Comparison of ENCODE assay signal across 2 cellular contexts in the genomic region with DNA sequence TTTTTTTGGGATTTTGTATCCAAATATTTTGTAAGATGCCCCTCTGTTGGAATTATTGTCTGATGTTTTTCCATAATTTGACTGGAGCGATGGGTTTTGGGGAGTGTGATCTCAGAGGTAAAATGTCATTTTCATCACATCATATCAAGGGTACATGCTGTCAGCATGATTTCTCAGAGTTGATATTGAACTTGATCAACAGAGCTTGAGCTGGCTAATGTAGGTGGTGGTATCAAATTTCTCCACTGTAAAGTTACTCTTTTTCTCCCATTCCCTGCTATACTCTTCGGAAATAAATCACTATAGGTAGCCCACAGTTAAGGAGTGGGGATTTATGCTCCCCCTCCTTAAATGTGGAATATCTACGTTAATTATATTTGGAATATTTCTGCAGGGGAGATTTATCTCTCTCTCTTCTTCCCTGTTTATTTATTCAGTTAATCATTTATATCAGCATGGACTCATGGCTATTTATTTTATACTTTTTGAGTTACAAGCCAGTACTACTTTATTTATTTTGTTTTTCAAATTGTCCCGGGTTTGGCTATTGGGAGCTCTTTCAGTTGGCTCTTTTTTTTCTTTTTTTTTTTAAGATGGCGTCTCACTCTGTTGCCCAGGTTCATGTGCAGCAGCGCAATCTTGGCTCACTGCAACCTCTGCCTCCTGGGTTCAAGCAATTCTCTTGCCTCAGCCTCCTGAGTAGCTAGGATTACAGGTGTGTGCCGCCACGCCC.
TF ChIP-seq lines count a peak whose summit lies in the region.

No MANE protein-coding gene starts in this region.

TF ChIP-seq in liver, 16 proteins besides CTCF, POLR2A, EP300 and RAD21:
- TF ChIP-seq EGR1 (IDR thresholded peaks at IDR 0.05; ENCODE audit: low read depth in 2 of 2) = no peak
- peak in 1 of 2 donors; percentile 29 for TF ChIP-seq HNF4A (conservative IDR thresholded peaks at IDR 0.05)
- peak; percentile 71 for TF ChIP-seq YY1 (IDR thresholded peaks at IDR 0.05)

TF ChIP-seq in HepG2, 621 proteins besides CTCF, POLR2A, EP300 and RAD21:
- TF ChIP-seq NFKB2 (CRISPR knock-in tag; IDR thresholded peaks at IDR 0.05; ENCODE audit: borderline replicate concordance) (no peak), ARID2 (CRISPR knock-in tag; IDR thresholded peaks at IDR 0.05; ENCODE audit: borderline replicate concordance) (no peak), U2AF1 (optimal IDR thresholded peaks at IDR 0.05; ENCODE audit: low read depth, low read length) (no peak), MXI1 (IDR thresholded peaks at IDR 0.05; ENCODE audit: borderline replicate concordance, low read depth, low read length) (no peak), NPAS2 (CRISPR knock-in tag; IDR thresholded peaks at IDR 0.05; ENCODE audit: borderline replicate concordance) (no peak), ZNF883 (CRISPR knock-in tag; IDR thresholded peaks at IDR 0.05; ENCODE audit: not compliant biosample characterization) (no peak), ZNF792 (CRISPR knock-in tag; IDR thresholded peaks at IDR 0.05) (no peak), NR2F1 (CRISPR knock-in tag; IDR thresholded peaks at IDR 0.05) (no peak), RFX5 (IDR thresholded peaks at IDR 0.05; ENCODE audit: low read depth, low read length) (no peak), KLF11 (CRISPR knock-in tag; IDR thresholded peaks at IDR 0.05) (no peak), SPEN (CRISPR knock-in tag; IDR thresholded peaks at IDR 0.05; ENCODE audit: low read depth) (no peak)
- TF ChIP-seq, protein P1, sequence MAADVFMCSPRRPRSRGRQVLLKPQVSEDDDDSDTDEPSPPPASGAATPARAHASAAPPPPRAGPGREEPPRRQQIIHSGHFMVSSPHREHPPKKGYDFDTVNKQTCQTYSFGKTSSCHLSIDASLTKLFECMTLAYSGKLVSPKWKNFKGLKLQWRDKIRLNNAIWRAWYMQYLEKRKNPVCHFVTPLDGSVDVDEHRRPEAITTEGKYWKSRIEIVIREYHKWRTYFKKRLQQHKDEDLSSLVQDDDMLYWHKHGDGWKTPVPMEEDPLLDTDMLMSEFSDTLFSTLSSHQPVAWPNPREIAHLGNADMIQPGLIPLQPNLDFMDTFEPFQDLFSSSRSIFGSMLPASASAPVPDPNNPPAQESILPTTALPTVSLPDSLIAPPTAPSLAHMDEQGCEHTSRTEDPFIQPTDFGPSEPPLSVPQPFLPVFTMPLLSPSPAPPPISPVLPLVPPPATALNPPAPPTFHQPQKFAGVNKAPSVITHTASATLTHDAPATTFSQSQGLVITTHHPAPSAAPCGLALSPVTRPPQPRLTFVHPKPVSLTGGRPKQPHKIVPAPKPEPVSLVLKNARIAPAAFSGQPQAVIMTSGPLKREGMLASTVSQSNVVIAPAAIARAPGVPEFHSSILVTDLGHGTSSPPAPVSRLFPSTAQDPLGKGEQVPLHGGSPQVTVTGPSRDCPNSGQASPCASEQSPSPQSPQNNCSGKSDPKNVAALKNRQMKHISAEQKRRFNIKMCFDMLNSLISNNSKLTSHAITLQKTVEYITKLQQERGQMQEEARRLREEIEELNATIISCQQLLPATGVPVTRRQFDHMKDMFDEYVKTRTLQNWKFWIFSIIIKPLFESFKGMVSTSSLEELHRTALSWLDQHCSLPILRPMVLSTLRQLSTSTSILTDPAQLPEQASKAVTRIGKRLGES (CRISPR knock-in tag; IDR thresholded peaks at IDR 0.05; ENCODE audit: borderline replicate concordance) = no peak
- TF ChIP-seq, protein P2, sequence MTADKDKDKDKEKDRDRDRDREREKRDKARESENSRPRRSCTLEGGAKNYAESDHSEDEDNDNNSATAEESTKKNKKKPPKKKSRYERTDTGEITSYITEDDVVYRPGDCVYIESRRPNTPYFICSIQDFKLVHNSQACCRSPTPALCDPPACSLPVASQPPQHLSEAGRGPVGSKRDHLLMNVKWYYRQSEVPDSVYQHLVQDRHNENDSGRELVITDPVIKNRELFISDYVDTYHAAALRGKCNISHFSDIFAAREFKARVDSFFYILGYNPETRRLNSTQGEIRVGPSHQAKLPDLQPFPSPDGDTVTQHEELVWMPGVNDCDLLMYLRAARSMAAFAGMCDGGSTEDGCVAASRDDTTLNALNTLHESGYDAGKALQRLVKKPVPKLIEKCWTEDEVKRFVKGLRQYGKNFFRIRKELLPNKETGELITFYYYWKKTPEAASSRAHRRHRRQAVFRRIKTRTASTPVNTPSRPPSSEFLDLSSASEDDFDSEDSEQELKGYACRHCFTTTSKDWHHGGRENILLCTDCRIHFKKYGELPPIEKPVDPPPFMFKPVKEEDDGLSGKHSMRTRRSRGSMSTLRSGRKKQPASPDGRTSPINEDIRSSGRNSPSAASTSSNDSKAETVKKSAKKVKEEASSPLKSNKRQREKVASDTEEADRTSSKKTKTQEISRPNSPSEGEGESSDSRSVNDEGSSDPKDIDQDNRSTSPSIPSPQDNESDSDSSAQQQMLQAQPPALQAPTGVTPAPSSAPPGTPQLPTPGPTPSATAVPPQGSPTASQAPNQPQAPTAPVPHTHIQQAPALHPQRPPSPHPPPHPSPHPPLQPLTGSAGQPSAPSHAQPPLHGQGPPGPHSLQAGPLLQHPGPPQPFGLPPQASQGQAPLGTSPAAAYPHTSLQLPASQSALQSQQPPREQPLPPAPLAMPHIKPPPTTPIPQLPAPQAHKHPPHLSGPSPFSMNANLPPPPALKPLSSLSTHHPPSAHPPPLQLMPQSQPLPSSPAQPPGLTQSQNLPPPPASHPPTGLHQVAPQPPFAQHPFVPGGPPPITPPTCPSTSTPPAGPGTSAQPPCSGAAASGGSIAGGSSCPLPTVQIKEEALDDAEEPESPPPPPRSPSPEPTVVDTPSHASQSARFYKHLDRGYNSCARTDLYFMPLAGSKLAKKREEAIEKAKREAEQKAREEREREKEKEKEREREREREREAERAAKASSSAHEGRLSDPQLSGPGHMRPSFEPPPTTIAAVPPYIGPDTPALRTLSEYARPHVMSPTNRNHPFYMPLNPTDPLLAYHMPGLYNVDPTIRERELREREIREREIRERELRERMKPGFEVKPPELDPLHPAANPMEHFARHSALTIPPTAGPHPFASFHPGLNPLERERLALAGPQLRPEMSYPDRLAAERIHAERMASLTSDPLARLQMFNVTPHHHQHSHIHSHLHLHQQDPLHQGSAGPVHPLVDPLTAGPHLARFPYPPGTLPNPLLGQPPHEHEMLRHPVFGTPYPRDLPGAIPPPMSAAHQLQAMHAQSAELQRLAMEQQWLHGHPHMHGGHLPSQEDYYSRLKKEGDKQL (CRISPR knock-in tag; IDR thresholded peaks at IDR 0.05; ENCODE audit: low read depth) = no peak
- TF ChIP-seq, protein P3, sequence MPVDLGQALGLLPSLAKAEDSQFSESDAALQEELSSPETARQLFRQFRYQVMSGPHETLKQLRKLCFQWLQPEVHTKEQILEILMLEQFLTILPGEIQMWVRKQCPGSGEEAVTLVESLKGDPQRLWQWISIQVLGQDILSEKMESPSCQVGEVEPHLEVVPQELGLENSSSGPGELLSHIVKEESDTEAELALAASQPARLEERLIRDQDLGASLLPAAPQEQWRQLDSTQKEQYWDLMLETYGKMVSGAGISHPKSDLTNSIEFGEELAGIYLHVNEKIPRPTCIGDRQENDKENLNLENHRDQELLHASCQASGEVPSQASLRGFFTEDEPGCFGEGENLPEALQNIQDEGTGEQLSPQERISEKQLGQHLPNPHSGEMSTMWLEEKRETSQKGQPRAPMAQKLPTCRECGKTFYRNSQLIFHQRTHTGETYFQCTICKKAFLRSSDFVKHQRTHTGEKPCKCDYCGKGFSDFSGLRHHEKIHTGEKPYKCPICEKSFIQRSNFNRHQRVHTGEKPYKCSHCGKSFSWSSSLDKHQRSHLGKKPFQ (CRISPR knock-in tag; IDR thresholded peaks at IDR 0.05; ENCODE audit: insufficient replicate concordance) = no peak
- TF ChIP-seq, protein P4, sequence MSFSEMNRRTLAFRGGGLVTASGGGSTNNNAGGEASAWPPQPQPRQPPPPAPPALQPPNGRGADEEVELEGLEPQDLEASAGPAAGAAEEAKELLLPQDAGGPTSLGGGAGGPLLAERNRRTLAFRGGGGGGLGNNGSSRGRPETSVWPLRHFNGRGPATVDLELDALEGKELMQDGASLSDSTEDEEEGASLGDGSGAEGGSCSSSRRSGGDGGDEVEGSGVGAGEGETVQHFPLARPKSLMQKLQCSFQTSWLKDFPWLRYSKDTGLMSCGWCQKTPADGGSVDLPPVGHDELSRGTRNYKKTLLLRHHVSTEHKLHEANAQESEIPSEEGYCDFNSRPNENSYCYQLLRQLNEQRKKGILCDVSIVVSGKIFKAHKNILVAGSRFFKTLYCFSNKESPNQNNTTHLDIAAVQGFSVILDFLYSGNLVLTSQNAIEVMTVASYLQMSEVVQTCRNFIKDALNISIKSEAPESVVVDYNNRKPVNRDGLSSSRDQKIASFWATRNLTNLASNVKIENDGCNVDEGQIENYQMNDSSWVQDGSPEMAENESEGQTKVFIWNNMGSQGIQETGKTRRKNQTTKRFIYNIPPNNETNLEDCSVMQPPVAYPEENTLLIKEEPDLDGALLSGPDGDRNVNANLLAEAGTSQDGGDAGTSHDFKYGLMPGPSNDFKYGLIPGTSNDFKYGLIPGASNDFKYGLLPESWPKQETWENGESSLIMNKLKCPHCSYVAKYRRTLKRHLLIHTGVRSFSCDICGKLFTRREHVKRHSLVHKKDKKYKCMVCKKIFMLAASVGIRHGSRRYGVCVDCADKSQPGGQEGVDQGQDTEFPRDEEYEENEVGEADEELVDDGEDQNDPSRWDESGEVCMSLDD (CRISPR knock-in tag; IDR thresholded peaks at IDR 0.05; ENCODE audit: borderline replicate concordance) = no peak
- TF ChIP-seq, protein P5, sequence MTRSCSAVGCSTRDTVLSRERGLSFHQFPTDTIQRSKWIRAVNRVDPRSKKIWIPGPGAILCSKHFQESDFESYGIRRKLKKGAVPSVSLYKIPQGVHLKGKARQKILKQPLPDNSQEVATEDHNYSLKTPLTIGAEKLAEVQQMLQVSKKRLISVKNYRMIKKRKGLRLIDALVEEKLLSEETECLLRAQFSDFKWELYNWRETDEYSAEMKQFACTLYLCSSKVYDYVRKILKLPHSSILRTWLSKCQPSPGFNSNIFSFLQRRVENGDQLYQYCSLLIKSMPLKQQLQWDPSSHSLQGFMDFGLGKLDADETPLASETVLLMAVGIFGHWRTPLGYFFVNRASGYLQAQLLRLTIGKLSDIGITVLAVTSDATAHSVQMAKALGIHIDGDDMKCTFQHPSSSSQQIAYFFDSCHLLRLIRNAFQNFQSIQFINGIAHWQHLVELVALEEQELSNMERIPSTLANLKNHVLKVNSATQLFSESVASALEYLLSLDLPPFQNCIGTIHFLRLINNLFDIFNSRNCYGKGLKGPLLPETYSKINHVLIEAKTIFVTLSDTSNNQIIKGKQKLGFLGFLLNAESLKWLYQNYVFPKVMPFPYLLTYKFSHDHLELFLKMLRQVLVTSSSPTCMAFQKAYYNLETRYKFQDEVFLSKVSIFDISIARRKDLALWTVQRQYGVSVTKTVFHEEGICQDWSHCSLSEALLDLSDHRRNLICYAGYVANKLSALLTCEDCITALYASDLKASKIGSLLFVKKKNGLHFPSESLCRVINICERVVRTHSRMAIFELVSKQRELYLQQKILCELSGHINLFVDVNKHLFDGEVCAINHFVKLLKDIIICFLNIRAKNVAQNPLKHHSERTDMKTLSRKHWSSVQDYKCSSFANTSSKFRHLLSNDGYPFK (CRISPR knock-in tag; IDR thresholded peaks at IDR 0.05; ENCODE audit: borderline replicate concordance) = no peak
